In genomic region chr2:111666160-111666559, GRCh38 we compare ENCODE assay signal across 20 cellular contexts.
DNase-seq lines count a peak whose midpoint lies in the region; ATAC-seq, FAIRE-seq and TF ChIP-seq lines count a peak whose summit lies in the region.
"Had no signal": no experiment of that assay in that cellular context is flagged by ENCODE, and none has a peak within 500 bp of the region (broad histone marks: within the 10 kb centered on the region; RNA-seq: fewer than 3 reads in every experiment).

No MANE protein-coding gene starts in this region.

- POLR2A ChIA-PET in HepG2 (lab: Yijun Ruan, JAX): no interaction called here

- TF ChIP-seq CTCF in HepG2 (CRISPR knock-in tag; IDR thresholded peaks at IDR 0.05) (no peak), right lobe of liver (IDR thresholded peaks at IDR 0.05) (no peak), lower leg skin (IDR thresholded peaks at IDR 0.05) (no peak), foreskin keratinocyte (conservative IDR thresholded peaks at IDR 0.05) (no peak), left ventricle myocardium inferior (IDR thresholded peaks at IDR 0.05; ENCODE audit: borderline replicate concordance) (no peak)

- H3K9ac ChIP-seq in HepG2 (ENCODE audit: insufficient read depth, low read depth, low read length): no peak overlapping the region
- H3K9ac ChIP-seq: BLaER1 treated with 17β-estradiol and CSF1 and Interleukin-3, amounts not matched to agents 10 nM and 100 nM had no signal

- H3K4me1 ChIP-seq in HepG2 (ENCODE audit: insufficient read depth, low read length) (peaks cover 14% of the 10 kb centered on the region), right lobe of liver (peaks cover 0 to 3% (median 0%) of the 10 kb centered on the region in 4 donors), foreskin keratinocyte (peaks cover 12% of the 10 kb centered on the region), left ventricle myocardium inferior (no peaks in the 10 kb centered on the region)

- in situ Hi-C loops in HepG2 (cut with HindIII; ENCODE audit: extremely low pct_ligation_motif_present, low pct_unique_long_range_greater_than_20kb): loop anchor here (25.0 kb wide), 1 partner anchor 179 kb away; no protein-coding TSS in a partner anchor

- H3K27ac ChIP-seq in HepG2 (ENCODE audit: extremely low read length, insufficient read depth, low read length): no peak overlapping the region
- H3K27ac ChIP-seq in right lobe of liver: no peak overlapping the region
- no peak overlapping the region for H3K27ac ChIP-seq in foreskin keratinocyte
- no peak overlapping the region for H3K27ac ChIP-seq in left ventricle myocardium inferior (replicated peaks)
- H3K27ac ChIP-seq: A549; BLaER1 treated with 17β-estradiol and CSF1 and Interleukin-3, amounts not matched to agents 10 nM and 100 nM had no signal

- no peak for TF ChIP-seq RAD21 in HepG2 (CRISPR knock-in tag; IDR thresholded peaks at IDR 0.05)

- H3K27me3 ChIP-seq in HepG2 (ENCODE audit: control insufficient read depth in 1 of 2, insufficient read depth in 2 of 2, low read length in 2 of 2) (no peaks in the 10 kb centered on the region; a peak in 2 of 5 replicates), right lobe of liver (no peaks in the 10 kb centered on the region), foreskin keratinocyte (no peaks in the 10 kb centered on the region), left ventricle myocardium inferior (ENCODE audit: low read depth) (no peaks in the 10 kb centered on the region)
- H3K27me3 ChIP-seq: BLaER1 treated with 17β-estradiol and CSF1 and Interleukin-3, amounts not matched to agents 10 nM and 100 nM had no signal

- no peak for FAIRE-seq in HepG2 (lab: Jason Lieb, UNC)
- FAIRE-seq: A549 had no signal

- TF ChIP-seq POLR2A in HepG2 (IDR thresholded peaks at IDR 0.05; ENCODE audit: insufficient read depth in 1 of 2, low read depth in 2 of 2, low read length in 2 of 2) (no peak), right lobe of liver (IDR thresholded peaks at IDR 0.05) (no peak), lower leg skin (IDR thresholded peaks at IDR 0.05) (no peak)

- 92% methylated on average over 2 of the region's 2 CpGs for WGBS in HepG2 (ENCODE audit: low lambda C conversion rate)
- 95% methylated on average over 2 of the region's 2 CpGs for WGBS in right lobe of liver (ENCODE audit: insufficient coverage, low coverage, low lambda C conversion rate, missing lambda C conversion rate)
- 98 to 100% methylated on average over 2 of the region's 2 CpGs for WGBS in lower leg skin, 2 donors

- no TSS peak for BruUV-seq in HepG2 (replicated peaks; lab: Mats Ljungman, UMichigan)

- DNase-seq in HepG2 (ENCODE audit: low spot score) (no peak), right lobe of liver (no peak), ecto neural progenitor cell (ENCODE audit: low spot score) (peak; percentile 5), lower leg skin (ENCODE audit: low spot score in 2 of 2) (peak; percentile 6 to 46), foreskin keratinocyte (no peak), left ventricle myocardium inferior (no peak)
- DNase-seq in central memory CD4-positive, alpha-beta T cell: no peak
- DNase-seq: Calu3; CD8-positive, alpha-beta T cell; NCI-H1092 treated with DMSO at 0.1 percent for 48 hours; NCI-H146; NCI-H2029 treated with DMSO at 0.1 percent for 48 hours; NCI-H2171; NCI-H446; NCI-H69 had no signal

- ATAC-seq in HepG2: no peak
- no peak for ATAC-seq in right lobe of liver
- no peak for ATAC-seq in foreskin keratinocyte
- ATAC-seq: A549; CD8-positive, alpha-beta T cell; GM23338; HCT116; Panc1 had no signal

- CTCF ChIA-PET in HepG2 (lab: Yijun Ruan, JAX; ENCODE audit: low intra/inter-chr PET ratio, low total read pairs): no interaction called here

- H3K36me3 ChIP-seq in HepG2 (replicated peaks in 1 of 2; ENCODE audit: control insufficient read depth in 1 of 2, insufficient read depth in 2 of 2, low read length in 2 of 2) (no peaks in the 10 kb centered on the region), right lobe of liver (no peaks in the 10 kb centered on the region), left ventricle myocardium inferior (no peaks in the 10 kb centered on the region)
- H3K36me3 ChIP-seq: BLaER1 treated with 17β-estradiol and CSF1 and Interleukin-3, amounts not matched to agents 10 nM and 100 nM had no signal

- intact Hi-C loops in HepG2 (cut with micrococcal nuclease; ENCODE audit: unreplicated experiment) (no loop called here), right lobe of liver (cut with DNase I) (no loop called here), lower leg skin (cut with DNase I; ENCODE audit: low total_unique reads) (no loop called here), left ventricle myocardium inferior (cut with micrococcal nuclease) (no loop called here)

- H3K4me3 ChIP-seq in HepG2 (replicated peaks in 1 of 3; ENCODE audit: insufficient read depth in 1 of 3, low read depth in 2 of 3, low read length in 3 of 3) (no peak overlapping the region), right lobe of liver (no peak overlapping the region), lower leg skin (ENCODE audit: low read depth, poor library complexity, severe bottlenecking) (no peak overlapping the region), left ventricle myocardium inferior (no peak overlapping the region)
- H3K4me3 ChIP-seq: A549; BLaER1 treated with 17β-estradiol and CSF1 and Interleukin-3, amounts not matched to agents 10 nM and 100 nM; GM23338 had no signal

- no peaks in the 10 kb centered on the region for H4K20me1 ChIP-seq in HepG2 (ENCODE audit: insufficient read depth, low read length)
- H4K20me1 ChIP-seq: BLaER1 treated with 17β-estradiol and CSF1 and Interleukin-3, amounts not matched to agents 10 nM and 100 nM had no signal

- TF ChIP-seq EP300 in HepG2 (IDR thresholded peaks at IDR 0.05; ENCODE audit: low read depth in 2 of 2, low read length in 2 of 2) (no peak), HepG2 (CRISPR knock-in tag; IDR thresholded peaks at IDR 0.05; ENCODE audit: borderline replicate concordance) (no peak)

- H3K9me3 ChIP-seq in HepG2 (ENCODE audit: low read length) (no peaks in the 10 kb centered on the region), right lobe of liver (no peaks in the 10 kb centered on the region), left ventricle myocardium inferior (replicated peaks) (no peaks in the 10 kb centered on the region)
- H3K9me3 ChIP-seq: A549 had no signal

- no peak overlapping the region for H3K4me2 ChIP-seq in HepG2 (ENCODE audit: low read depth, low read length)
- H3K4me2 ChIP-seq: A549, GM23338 had no signal

- no peaks in the 10 kb centered on the region for H3K79me2 ChIP-seq in HepG2 (ENCODE audit: insufficient read depth, low read length)

- H2AFZ ChIP-seq in HepG2 (ENCODE audit: low read length): no peak overlapping the region
- H2AFZ ChIP-seq: GM23338 had no signal

TF ChIP-seq in HepG2, 621 proteins besides CTCF, POLR2A, EP300 and RAD21 (continues in another document):
- TF ChIP-seq IKZF1 (IDR thresholded peaks at IDR 0.05) (peak; percentile 70; the same call in 1 of the 2 replicates), ARNTL (CRISPR knock-in tag; IDR thresholded peaks at IDR 0.05) (no peak), FOXP1 (IDR thresholded peaks at IDR 0.05) (peak; percentile 12; the same call in 1 of the 2 replicates), FOXP1 (CRISPR knock-in tag; IDR thresholded peaks at IDR 0.05) (no peak), PLRG1 (conservative IDR thresholded peaks at IDR 0.05) (0 out of 2 replicates have a peak, but pooled peaks have one; percentile 54), ZNF280D (CRISPR knock-in tag; IDR thresholded peaks at IDR 0.05) (no peak), ZNF441 (CRISPR knock-in tag; IDR thresholded peaks at IDR 0.05; ENCODE audit: borderline replicate concordance) (no peak), REXO4 (CRISPR knock-in tag; IDR thresholded peaks at IDR 0.05; ENCODE audit: borderline replicate concordance) (no peak), FOXP4 (CRISPR knock-in tag; IDR thresholded peaks at IDR 0.05) (no peak), LBX2 (CRISPR knock-in tag; IDR thresholded peaks at IDR 0.05; ENCODE audit: borderline replicate concordance) (no peak)

Comparison
In these comparisons a context has a peak if more than half of its experiments do, and no peak if none do; other contexts are left out.
1. DNase-seq: peak in ecto neural progenitor cell (single experiment) and lower leg skin (2 of 2); none in HepG2 (single experiment), right lobe of liver (0 of 3), central memory CD4-positive, alpha-beta T cell (single experiment), foreskin keratinocyte (0 of 2) and left ventricle myocardium inferior (single experiment).